ENCODE assay signal across 12 cellular contexts in genomic region chr15:77497942-77498361, GRCh38.
A peak's percentile ranks its signal among the peaks of the same experiment; 100 is the strongest.
DNase-seq lines count a peak whose midpoint lies in the region; ATAC-seq, FAIRE-seq and TF ChIP-seq lines count a peak whose summit lies in the region.
"Had no signal": no experiment of that assay in that cellular context is flagged by ENCODE, and none has a peak within 500 bp of the region (broad histone marks: within the 10 kb centered on the region; RNA-seq: fewer than 3 reads in every experiment).

No MANE protein-coding gene starts in this region.

- no peak for FAIRE-seq in HTR-8/SVneo (lab: Jason Lieb, UNC)
- no peak for FAIRE-seq in H54 (lab: Jason Lieb, UNC)
- FAIRE-seq: kidney had no signal

- DNase-seq in G401 (ENCODE audit: low spot score) (peak; percentile 73), astrocyte of the hippocampus (ENCODE audit: low read depth, low spot score) (peak; percentile 53), HTR-8/SVneo (ENCODE audit: insufficient read length, low spot score) (no peak), H54 (ENCODE audit: insufficient read length, low spot score) (no peak), GOT3 (lab: John Stamatoyannopoulos, UW) (no peak)
- DNase-seq: CD4-positive, CD25-positive, alpha-beta regulatory T cell; effector CD8-positive, alpha-beta T cell; kidney; NCI-H1930 had no signal

- peak overlapping the region; percentile 47 for H3K9ac ChIP-seq in iPS-15b (ENCODE audit: low read depth, low read length)
- H3K9ac ChIP-seq in rectal smooth muscle tissue (ENCODE audit: low read length) = no peak overlapping the region

- no peak for ATAC-seq in HG03095 (IDR thresholded peaks at IDR 0.05; ENCODE audit: unreplicated experiment)

- in situ Hi-C loops in G401 (cut with HindIII; ENCODE audit: low sequenced_read_pairs) = no loop called here

- peak overlapping the region; percentile 46 for H3K27ac ChIP-seq in rectal smooth muscle tissue (ENCODE audit: low read depth, low read length)

- H3K9me3 ChIP-seq in iPS-15b (ENCODE audit: control insufficient read depth, insufficient read depth, low read length) = no peaks in the 10 kb centered on the region

- no peaks in the 10 kb centered on the region for H3K27me3 ChIP-seq in iPS-15b (ENCODE audit: control insufficient read depth, insufficient read depth, low read length)
- H3K27me3 ChIP-seq in rectal smooth muscle tissue (ENCODE audit: control insufficient read depth, insufficient read depth, low read length) = no peaks in the 10 kb centered on the region

- no peak for TF ChIP-seq POLR2A in H54 (IDR thresholded peaks at IDR 0.05; ENCODE audit: low read depth, low read length)

- H3K4me1 ChIP-seq in iPS-15b (ENCODE audit: control insufficient read depth, insufficient read depth, low read length) = peaks cover 27% of the 10 kb centered on the region
- peaks cover 28% of the 10 kb centered on the region for H3K4me1 ChIP-seq in rectal smooth muscle tissue (ENCODE audit: control insufficient read depth, insufficient read depth, low read length)

- H3K4me3 ChIP-seq in iPS-15b (ENCODE audit: low read depth, low read length) (no peak overlapping the region), rectal smooth muscle tissue (ENCODE audit: low read length) (no peak overlapping the region)

- H3K36me3 ChIP-seq in iPS-15b (ENCODE audit: control insufficient read depth, insufficient read depth, low read length) = no peaks in the 10 kb centered on the region
- no peaks in the 10 kb centered on the region for H3K36me3 ChIP-seq in rectal smooth muscle tissue (ENCODE audit: control insufficient read depth, insufficient read depth, low read length)

Comparison
In these comparisons a context has a peak if more than half of its experiments do, and no peak if none do; other contexts are left out.
1. DNase-seq: peak in G401 (single experiment) and astrocyte of the hippocampus (single experiment); none in HTR-8/SVneo (single experiment), H54 (single experiment) and GOT3 (single experiment).